ENCODE assay signal across 25 cellular contexts in the genomic region with DNA sequence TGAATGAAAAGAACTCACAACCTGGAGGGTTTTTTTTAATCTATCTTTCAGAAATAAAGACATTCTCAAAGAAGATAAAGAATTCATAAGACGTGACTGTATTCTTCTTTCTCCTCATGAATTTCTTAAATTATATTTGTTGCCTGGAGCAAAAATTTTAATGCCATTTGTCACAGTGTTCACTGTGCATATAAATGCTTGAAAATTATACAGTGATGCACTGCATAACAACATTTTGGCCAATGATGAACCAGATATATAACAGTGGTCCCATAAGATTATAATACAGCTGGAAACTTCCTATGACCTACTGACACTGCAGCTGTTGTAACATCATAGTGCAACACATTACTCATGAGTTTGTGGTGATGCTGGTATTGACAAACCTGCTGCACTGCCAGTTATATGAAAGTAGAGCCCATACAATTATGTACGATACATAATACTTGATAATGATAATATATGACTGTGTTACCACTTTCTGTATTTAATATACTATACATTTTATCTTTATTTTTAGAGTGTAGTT.
DNase-seq lines count a peak whose midpoint lies in the region; ATAC-seq and TF ChIP-seq lines count a peak whose summit lies in the region.
"Had no signal": no experiment of that assay in that cellular context is flagged by ENCODE, and none has a peak within 500 bp of the region (broad histone marks: within the 10 kb centered on the region; RNA-seq: fewer than 3 reads in every experiment).

No MANE protein-coding gene starts in this region.

- 65 to 72% methylated on average over 2 of the region's 2 CpGs for WGBS in GM23248 (ENCODE audit: low coverage in 1 of 2, low lambda C conversion rate in 2 of 2, missing lambda C conversion rate in 2 of 2), 2 experiments

- H3K36me3 ChIP-seq in GM23248 (ENCODE audit: low read depth): no peaks in the 10 kb centered on the region
- no peaks in the 10 kb centered on the region for H3K36me3 ChIP-seq in SK-N-MC (ENCODE audit: insufficient read depth, low read length)
- H3K36me3 ChIP-seq in osteoblast (ENCODE audit: insufficient read depth, low read length): no peaks in the 10 kb centered on the region
- H3K36me3 ChIP-seq: esophagus squamous epithelium, neutrophil, thyroid gland had no signal

- no peaks in the 10 kb centered on the region for H3K4me1 Mint-ChIP-seq in activated T-helper 17 cell treated with anti-CD3 and anti-CD28 coated beads, Interleukin-2, amount 50 U/mL, for 72 hours
- H3K4me1 Mint-ChIP-seq: CD4-positive, alpha-beta memory T cell; H9 had no signal

- no peaks in the 10 kb centered on the region for H3F3A ChIP-seq in GM23248 (ENCODE audit: insufficient read depth)

- ATAC-seq in GM21529 (IDR thresholded peaks at IDR 0.05; ENCODE audit: unreplicated experiment): no peak
- ATAC-seq in activated T-helper 17 cell treated with anti-CD3 and anti-CD28 coated beads, Interleukin-2, amount 50 U/mL, for 72 hours (replicated peaks): no peak
- ATAC-seq: left lobe of liver, right cardiac atrium had no signal

- H3K4me3 ChIP-seq in GM23248 (no peak overlapping the region), SK-N-MC (no peak overlapping the region), foreskin fibroblast (ENCODE audit: low read depth in 1 of 2, low read length in 2 of 2) (no peak overlapping the region), osteoblast (ENCODE audit: insufficient read depth, low read length) (no peak overlapping the region)
- H3K4me3 ChIP-seq: esophagus squamous epithelium, thyroid gland had no signal

- no peak overlapping the region for H3K4me2 ChIP-seq in GM23248 (ENCODE audit: unreplicated experiment)
- no peak overlapping the region for H3K4me2 ChIP-seq in osteoblast (ENCODE audit: insufficient read depth, low read length)

- H3K4me3 Mint-ChIP-seq in activated T-helper 17 cell treated with anti-CD3 and anti-CD28 coated beads, Interleukin-2, amount 50 U/mL, for 72 hours: no peak overlapping the region
- H3K4me3 Mint-ChIP-seq: activated CD4-positive, alpha-beta memory T cell treated with anti-CD3 and anti-CD28 coated beads for 36 hours; brain; CD4-positive, alpha-beta memory T cell; H9 had no signal

- H2AFZ ChIP-seq in GM23248: no peak overlapping the region
- no peak overlapping the region for H2AFZ ChIP-seq in osteoblast (ENCODE audit: low read length)

- H3K27ac Mint-ChIP-seq in activated T-helper 17 cell treated with anti-CD3 and anti-CD28 coated beads, Interleukin-2, amount 50 U/mL, for 72 hours: no peak overlapping the region
- H3K27ac Mint-ChIP-seq: activated CD4-positive, alpha-beta memory T cell treated with anti-CD3 and anti-CD28 coated beads for 36 hours; brain; H9 had no signal

- no peak overlapping the region for H3K27ac ChIP-seq in GM23248
- no peak overlapping the region for H3K27ac ChIP-seq in SK-N-MC
- no peak overlapping the region for H3K27ac ChIP-seq in osteoblast (ENCODE audit: low read depth, low read length)
- H3K27ac ChIP-seq: esophagus squamous epithelium, neutrophil, RWPE1, thyroid gland had no signal

- DNase-seq in AML-193 (lab: John Stamatoyannopoulos, UW): peak; percentile 12 to 37
- DNase-seq in GM23248: peak; percentile 17
- peak; percentile 16 for DNase-seq in SK-N-MC (ENCODE audit: low read depth, low spot score)
- DNase-seq in foreskin fibroblast: peak; percentile 6 to 7
- DNase-seq in osteoblast (ENCODE audit: insufficient read length, low spot score, missing footprints): no peak
- DNase-seq in NCI-H82 (lab: John Stamatoyannopoulos, UW): no peak
- DNase-seq: activated CD4-positive, alpha-beta memory T cell treated with anti-CD3 and anti-CD28 coated beads for 36 hours; activated CD4-positive, alpha-beta T cell treated with anti-CD3 and anti-CD28 coated beads for 1 hour; activated naive CD4-positive, alpha-beta T cell treated with Interleukin-2 at 50 U/mL for 16 hours; CD4-positive, alpha-beta memory T cell; cerebellar nuclear complex; esophagus squamous epithelium; H9; KG1; MM.1S; NCI-H1436; right cardiac atrium; stimulated activated CD4-positive, alpha-beta T cell treated with anti-CD3 and anti-CD28 coated beads, Interleukin-2, amount 100 ng/mL, for 48 hours; thyroid gland had no signal

- H3K4me1 ChIP-seq in GM23248 (ENCODE audit: insufficient read depth): no peaks in the 10 kb centered on the region
- H3K4me1 ChIP-seq in osteoblast (ENCODE audit: insufficient read depth, low read length): no peaks in the 10 kb centered on the region
- H3K4me1 ChIP-seq: esophagus squamous epithelium, thyroid gland had no signal

- no peaks in the 10 kb centered on the region for H3K9me3 Mint-ChIP-seq in activated T-helper 17 cell treated with anti-CD3 and anti-CD28 coated beads, Interleukin-2, amount 50 U/mL, for 72 hours
- H3K9me3 Mint-ChIP-seq: activated CD4-positive, alpha-beta memory T cell treated with anti-CD3 and anti-CD28 coated beads for 36 hours; H9 had no signal

- H3K27me3 ChIP-seq in GM23248 (replicated peaks; ENCODE audit: insufficient read depth) (no peaks in the 10 kb centered on the region), osteoblast (ENCODE audit: insufficient read depth, low read length) (no peaks in the 10 kb centered on the region)
- H3K27me3 ChIP-seq: esophagus squamous epithelium, neutrophil, thyroid gland had no signal

- no peaks in the 10 kb centered on the region for H3K9me2 ChIP-seq in GM23248 (ENCODE audit: insufficient read depth)

- H3K9ac ChIP-seq in GM23248: no peak overlapping the region
- no peak overlapping the region for H3K9ac ChIP-seq in SK-N-MC (ENCODE audit: insufficient read length)

- no peak for TF ChIP-seq CTCF in foreskin fibroblast (IDR thresholded peaks at IDR 0.05; ENCODE audit: low read depth, low read length)
- no peak for TF ChIP-seq CTCF in osteoblast (IDR thresholded peaks at IDR 0.05; ENCODE audit: extremely low read depth, low read depth, low read length)

- H4K20me1 ChIP-seq in GM23248 (ENCODE audit: insufficient read depth) (no peaks in the 10 kb centered on the region), osteoblast (ENCODE audit: insufficient read depth, low read length) (no peaks in the 10 kb centered on the region)

- no peaks in the 10 kb centered on the region for H3K9me3 ChIP-seq in GM23248 (ENCODE audit: low read depth)
- peaks cover 3% of the 10 kb centered on the region; the same call in 1 of the 2 replicates for H3K9me3 ChIP-seq in SK-N-MC (ENCODE audit: low read depth, low read length)
- H3K9me3 ChIP-seq in osteoblast (ENCODE audit: low read depth, low read length): no peaks in the 10 kb centered on the region
- H3K9me3 ChIP-seq: esophagus squamous epithelium, neutrophil, thyroid gland had no signal

- H3K27me3 Mint-ChIP-seq in activated T-helper 17 cell treated with anti-CD3 and anti-CD28 coated beads, Interleukin-2, amount 50 U/mL, for 72 hours: no peaks in the 10 kb centered on the region
- H3K27me3 Mint-ChIP-seq: activated CD4-positive, alpha-beta memory T cell treated with anti-CD3 and anti-CD28 coated beads for 36 hours; brain; CD4-positive, alpha-beta memory T cell had no signal

- H3K79me2 ChIP-seq in GM23248 (ENCODE audit: insufficient read depth) (no peaks in the 10 kb centered on the region), osteoblast (ENCODE audit: insufficient read depth, low read length) (no peaks in the 10 kb centered on the region)

- in situ Hi-C loops in GM23248 (cut with MboI): no loop called here

- H3K36me3 Mint-ChIP-seq in activated T-helper 17 cell treated with anti-CD3 and anti-CD28 coated beads, Interleukin-2, amount 50 U/mL, for 72 hours (ENCODE audit: low read depth): no peaks in the 10 kb centered on the region
- H3K36me3 Mint-ChIP-seq: activated CD4-positive, alpha-beta memory T cell treated with anti-CD3 and anti-CD28 coated beads for 36 hours; brain; CD4-positive, alpha-beta memory T cell had no signal

Comparison
In these comparisons a context has a peak if more than half of its experiments do, and no peak if none do; other contexts are left out.
1. DNase-seq: peak in AML-193 (2 of 2), GM23248 (single experiment), SK-N-MC (single experiment) and foreskin fibroblast (2 of 2); none in osteoblast (single experiment) and NCI-H82 (single experiment).